In genomic region chr5:117089001-117089400, GRCh38 we compare ENCODE assay signal across 8 cellular contexts.
"Had no signal": no experiment of that assay in that cellular context is flagged by ENCODE, and none has a peak within 500 bp of the region (broad histone marks: within the 10 kb centered on the region; RNA-seq: fewer than 3 reads in every experiment).

No MANE protein-coding gene starts in this region.

- ATAC-seq: GM23338, HCT116, HepG2 had no signal

- H3K4me1 ChIP-seq: HAP-1 had no signal

- H3K4me2 ChIP-seq: GM23338 had no signal

- H3K27ac ChIP-seq: HL-60 had no signal

- H3K36me3 ChIP-seq: HAP-1 had no signal

- DNase-seq: H7, HFFc6, KBM-7 had no signal

- H3K4me3 ChIP-seq: GM23338, HAP-1 had no signal
